ENCODE assay signal across 12 cellular contexts in the genomic region with DNA sequence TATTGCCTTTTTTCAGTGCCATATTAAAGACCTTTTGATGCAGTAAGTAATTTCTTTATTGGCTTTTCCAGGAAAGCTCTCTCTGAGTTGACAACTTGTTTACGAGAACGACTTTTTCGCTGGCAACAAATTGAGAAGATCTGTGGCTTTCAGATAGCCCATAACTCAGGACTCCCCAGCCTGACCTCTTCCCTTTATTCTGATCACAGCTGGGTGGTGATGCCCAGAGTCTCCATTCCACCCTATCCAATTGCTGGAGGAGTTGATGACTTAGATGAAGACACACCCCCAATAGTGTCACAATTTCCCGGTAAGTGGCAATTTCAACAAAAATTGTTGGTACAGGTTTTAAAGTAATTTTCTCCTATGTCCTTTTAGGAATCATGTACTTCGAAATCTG.
"Had no signal": no experiment of that assay in that cellular context is flagged by ENCODE, and none has a peak within 500 bp of the region (broad histone marks: within the 10 kb centered on the region; RNA-seq: fewer than 3 reads in every experiment).

No MANE protein-coding gene starts in this region.

- ATAC-seq: activated CD4-positive, CD25-positive, alpha-beta regulatory T cell treated with anti-CD3 and anti-CD28 coated beads, Interleukin-2, amount 50 U/mL, for 24 hours; gastrocnemius medialis; pancreas had no signal

- DNase-seq: activated CD4-positive, alpha-beta T cell treated with anti-CD3 and anti-CD28 coated beads, Interleukin-2, amount 50 U/mL, for 48 hours; activated naive CD4-positive, alpha-beta T cell treated with Interleukin-2 at 50 U/mL for 16 hours; adrenal gland; caudate nucleus; colonic mucosa; esophagus squamous epithelium; gastrocnemius medialis; pancreas; small intestine had no signal

- H3K9ac ChIP-seq: neural progenitor cell had no signal

- H2AFZ ChIP-seq: neural progenitor cell had no signal

- H3K4me3 ChIP-seq: adrenal gland, colonic mucosa, esophagus squamous epithelium, gastrocnemius medialis, neural progenitor cell, pancreas, tibial nerve had no signal

- H3K4me1 ChIP-seq: colonic mucosa, neural progenitor cell had no signal

- H3K9me3 ChIP-seq: adrenal gland, colonic mucosa, esophagus squamous epithelium, gastrocnemius medialis, pancreas, tibial nerve had no signal

- H3K36me3 ChIP-seq: adrenal gland, colonic mucosa, gastrocnemius medialis, neural progenitor cell, pancreas, tibial nerve had no signal

- H3K4me2 ChIP-seq: neural progenitor cell had no signal

- H3K27me3 ChIP-seq: adrenal gland, colonic mucosa, esophagus squamous epithelium, gastrocnemius medialis, neural progenitor cell, pancreas, tibial nerve had no signal

- H3K27ac ChIP-seq: adrenal gland, colonic mucosa, gastrocnemius medialis, neural progenitor cell, pancreas had no signal
